8 cellular contexts compared by ENCODE assay signal in genomic region chr12:82359115-82359478, GRCh38. TPM values are rescaled to one million over a fixed set of nuclear protein-coding genes. Genes with fewer than 3 reads are reported as not detected.
A peak's percentile ranks its signal among the peaks of the same experiment; 100 is the strongest.
DNase-seq lines count a peak whose midpoint lies in the region; ATAC-seq, FAIRE-seq and TF ChIP-seq lines count a peak whose summit lies in the region.

No MANE protein-coding gene starts in this region.

- H3K36me3 Mint-ChIP-seq in H9 (ENCODE audit: insufficient read depth in 1 of 3, low read depth in 3 of 3) (peaks cover 28 to 49% (median 46%) of the 10 kb centered on the region in 3 experiments), immature natural killer cell (peaks cover 8 to 20% (median 15%) of the 10 kb centered on the region in 3 donors)
- peaks cover 36% of the 10 kb centered on the region for H3K36me3 Mint-ChIP-seq in stimulated activated memory B cell treated with anti-CD40 and anti-IgM and Interleukin-4, amounts not matched to agents 10 μg/mL and 1 μg/mL and 100 μg/mL, for 72 hours

- no peak overlapping the region for H3K27ac ChIP-seq in H9 (ENCODE audit: insufficient read length, low read depth, low read length)

- peak overlapping the region; percentile 96 for H3K4me3 ChIP-seq in astrocyte of the cerebellum (ENCODE audit: low read depth, low read length)

- no peak overlapping the region for H2BK20ac ChIP-seq in H9 (ENCODE audit: low read depth, low read length, poor library complexity, severe bottlenecking)

- no peak overlapping the region for H3K14ac ChIP-seq in H9 (ENCODE audit: insufficient read depth, low read length)

- H3K23ac ChIP-seq in H9 (ENCODE audit: insufficient read length, low read depth, low read length), result no peak overlapping the region

- no peaks in the 10 kb centered on the region for H4K20me1 ChIP-seq in H9 (ENCODE audit: control insufficient read depth, insufficient read depth, insufficient read length)

- no peak overlapping the region for H3T11ph ChIP-seq in H9 (ENCODE audit: low read length)

- no peak overlapping the region for H4K91ac ChIP-seq in H9 (ENCODE audit: insufficient read length, low read depth, low read length)

- no peak overlapping the region for H4K5ac ChIP-seq in H9 (ENCODE audit: insufficient read length, low read depth, low read length)

- no peak overlapping the region for H2AK5ac ChIP-seq in H9 (ENCODE audit: insufficient read length, low read length)

- H3K27me3 Mint-ChIP-seq in H9 (ENCODE audit: low read depth), result peaks cover 2% of the 10 kb centered on the region; the same call in 1 of the 2 replicates
- peaks cover 7 to 17% (median 9%) of the 10 kb centered on the region in 3 donors for H3K27me3 Mint-ChIP-seq in immature natural killer cell (ENCODE audit: low read depth in 3 of 3)
- no peaks in the 10 kb centered on the region for H3K27me3 Mint-ChIP-seq in stimulated activated memory B cell treated with anti-CD40 and anti-IgM and Interleukin-4, amounts not matched to agents 10 μg/mL and 1 μg/mL and 100 μg/mL, for 72 hours

- peak overlapping the region; percentile 71 for H3K4me2 ChIP-seq in H9 (ENCODE audit: insufficient read depth, insufficient read length, low read length)

- WGBS in H9 (ENCODE audit: extremely low coverage, insufficient read length, low lambda C conversion rate), result no CpG with 5 or more reads among the region's 4 CpGs

- H2AFZ ChIP-seq in H9 (ENCODE audit: low read length), result no peak overlapping the region

- no peak overlapping the region for H2BK120ac ChIP-seq in H9 (ENCODE audit: low read depth, low read length, poor library complexity, severe bottlenecking)

- no peak overlapping the region for H4K8ac ChIP-seq in H9 (replicated peaks; ENCODE audit: insufficient read length, low read depth, low read length)

- peaks cover 4% of the 10 kb centered on the region for H3K79me1 ChIP-seq in H9 (ENCODE audit: insufficient read depth, low read depth, low read length, poor library complexity, severe bottlenecking)

- H3K4me1 Mint-ChIP-seq in H9 (peaks cover 19 to 25% of the 10 kb centered on the region in 2 experiments), immature natural killer cell (peaks cover 50 to 67% of the 10 kb centered on the region in 2 donors)
- H3K4me1 Mint-ChIP-seq in stimulated activated memory B cell treated with anti-CD40 and anti-IgM and Interleukin-4, amounts not matched to agents 10 μg/mL and 1 μg/mL and 100 μg/mL, for 72 hours, result peaks cover 52% of the 10 kb centered on the region

- no peak overlapping the region for H2BK15ac ChIP-seq in H9 (ENCODE audit: low read depth, low read length)

- H2BK12ac ChIP-seq in H9 (ENCODE audit: insufficient read length, low read depth, low read length), result no peak overlapping the region

- no peaks in the 10 kb centered on the region for H3K27me3 ChIP-seq in H9 (ENCODE audit: insufficient read depth, low read length)

- TF ChIP-seq CTCF in H9 (conservative IDR thresholded peaks at IDR 0.05) (no peak), astrocyte of the cerebellum (IDR thresholded peaks at IDR 0.05; ENCODE audit: low read depth, low read length, missing control alignments) (no peak)

- no peak overlapping the region for H3K4ac ChIP-seq in H9 (ENCODE audit: low read depth, low read length)

- in situ Hi-C loops in astrocyte of the cerebellum (cut with HindIII; ENCODE audit: low sequenced_read_pairs), result no loop called here

- peak overlapping the region in 2 of 3 experiments; percentile 95 to 100; a peak in 3 of 7 replicates for H3K27ac Mint-ChIP-seq in H9
- peak overlapping the region; percentile 98 to 99 (median 98) for H3K27ac Mint-ChIP-seq in immature natural killer cell
- H3K27ac Mint-ChIP-seq in stimulated activated memory B cell treated with anti-CD40 and anti-IgM and Interleukin-4, amounts not matched to agents 10 μg/mL and 1 μg/mL and 100 μg/mL, for 72 hours, result peak overlapping the region; percentile 98

- peaks cover 12% of the 10 kb centered on the region for H3K79me2 ChIP-seq in H9 (ENCODE audit: insufficient read depth, low read length)

- no peak overlapping the region for H3K56ac ChIP-seq in H9 (ENCODE audit: insufficient read length, low read depth, low read length)

- H3K9ac ChIP-seq in H9 (ENCODE audit: extremely low read depth, insufficient read length, low read length), result no peak overlapping the region

- ATAC-seq in stimulated activated memory B cell treated with anti-CD40 and anti-IgM and Interleukin-4, amounts not matched to agents 10 μg/mL and 1 μg/mL and 100 μg/mL, for 72 hours, result no peak

- H3K4me1 ChIP-seq in H9 (ENCODE audit: insufficient read depth, low read length), result no peaks in the 10 kb centered on the region

- peak overlapping the region; percentile 99 to 100 for H3K4me3 Mint-ChIP-seq in H9
- peak overlapping the region; percentile 93 to 99 (median 95) for H3K4me3 Mint-ChIP-seq in immature natural killer cell
- peak overlapping the region; percentile 93 for H3K4me3 Mint-ChIP-seq in stimulated activated memory B cell treated with anti-CD40 and anti-IgM and Interleukin-4, amounts not matched to agents 10 μg/mL and 1 μg/mL and 100 μg/mL, for 72 hours

- no peaks in the 10 kb centered on the region for H3K23me2 ChIP-seq in H9 (ENCODE audit: insufficient read length, low read depth, low read length, poor library complexity, severe bottlenecking)

- DNase-seq in DMS53 (lab: John Stamatoyannopoulos, UW) (peak; percentile 70), DMS53 treated with DMSO at 0.1 percent for 48 hours (lab: John Stamatoyannopoulos, UW; ENCODE audit: unreplicated experiment) (no peak), H9 (peak; percentile 69), NCI-H2171 (lab: John Stamatoyannopoulos, UW) (peak; percentile 64), astrocyte of the cerebellum (ENCODE audit: low read depth) (no peak), immature natural killer cell (no peak), RCC 7860 (ENCODE audit: low spot score) (no peak)

- peaks cover 2 to 6% of the 10 kb centered on the region in 2 experiments; a peak in 4 of 5 replicates for H3K9me3 Mint-ChIP-seq in H9
- no peaks in the 10 kb centered on the region for H3K9me3 Mint-ChIP-seq in immature natural killer cell
- H3K9me3 Mint-ChIP-seq in stimulated activated memory B cell treated with anti-CD40 and anti-IgM and Interleukin-4, amounts not matched to agents 10 μg/mL and 1 μg/mL and 100 μg/mL, for 72 hours, result no peaks in the 10 kb centered on the region

- no peak for FAIRE-seq in RCC 7860 (lab: Jason Lieb, UNC)

- no peaks in the 10 kb centered on the region for H3K9me3 ChIP-seq in H9 (ENCODE audit: control insufficient read depth, low read depth, low read length)

- H2BK5ac ChIP-seq in H9 (ENCODE audit: insufficient read length, low read length), result no peak overlapping the region

- H3K18ac ChIP-seq in H9 (ENCODE audit: insufficient read length, low read depth, low read length), result no peak overlapping the region

RNA-seq across cellular contexts. Expression of gene METTL25, which starts 0.8 kb away (rescaled TPM):
- total RNA-seq in H9 (2021), result 10.9 and 11.6 TPM in 2 replicates
- polyA plus RNA-seq in immature natural killer cell, result 10 to 100 TPM; 10.3 to 15.7 (median 12.7) TPM

RNA-seq across cellular contexts. Expression of gene CCDC59, which starts 0.9 kb away (rescaled TPM):
- 62.2 and 64.2 TPM in 2 replicates for total RNA-seq in H9 (2021)
- 10 to 100 TPM; 74.4 to 94.0 (median 78.7) TPM for polyA plus RNA-seq in immature natural killer cell

Comparison
In these comparisons a context has a peak if more than half of its experiments do, and no peak if none do; other contexts are left out.
1. DNase-seq: peak in DMS53 (single experiment), H9 (single experiment) and NCI-H2171 (single experiment); none in DMS53 treated with DMSO at 0.1 percent for 48 hours (single experiment), astrocyte of the cerebellum (single experiment), immature natural killer cell (0 of 3) and RCC 7860 (single experiment).
2. Peak in every context shown above with its lines, with median percentiles within 50 percentile points of each other: H3K27ac Mint-ChIP-seq and H3K4me3 Mint-ChIP-seq.